In the genomic region with DNA sequence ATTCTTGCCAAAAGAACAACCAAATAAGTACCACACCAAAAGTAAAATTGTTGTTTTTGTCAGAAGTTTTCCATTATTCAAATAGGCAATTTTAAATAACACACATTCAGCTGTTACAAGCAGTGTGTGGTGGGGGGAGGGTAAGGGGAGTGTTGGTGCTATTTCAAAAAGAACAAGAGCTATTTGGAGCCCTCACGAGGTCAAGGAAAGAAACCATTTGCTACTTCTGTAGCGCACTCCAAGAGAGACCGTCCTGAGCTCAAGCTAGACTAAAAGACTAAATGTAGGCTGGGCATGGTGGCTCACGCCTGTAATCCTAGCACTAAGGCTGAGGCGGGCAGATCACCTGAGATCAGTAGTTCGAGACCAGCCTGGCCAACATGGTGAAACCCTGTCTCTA, we compare ENCODE assay signal across 19 cellular contexts.
"Had no signal": no experiment of that assay in that cellular context is flagged by ENCODE, and none has a peak within 500 bp of the region (broad histone marks: within the 10 kb centered on the region; RNA-seq: fewer than 3 reads in every experiment).

No MANE protein-coding gene starts in this region.

- H3K9me3 ChIP-seq: left ventricle myocardium inferior, suprapubic skin had no signal

- ATAC-seq: activated T-cell treated with anti-CD3 and anti-CD28 coated beads, Interleukin-2, amount 50 U/mL, for 72 hours; effector memory CD8-positive, alpha-beta T cell had no signal

- DNase-seq: activated B cell treated with CpG ODN at 0.5 μM for 24 hours; activated CD4-positive, alpha-beta T cell treated with anti-CD3 and anti-CD28 coated beads for 48 hours; activated CD8-positive, alpha-beta memory T cell treated with anti-CD3 and anti-CD28 coated beads, Interleukin-2, amount 50 U/mL, for 48 hours; activated gamma-delta T cell treated with Interleukin-2 at 50 U/mL for 16 hours; activated T-cell treated with anti-CD3 and anti-CD28 coated beads, Interleukin-2, amount 50 U/mL, for 72 hours; cerebellar nuclear complex; effector memory CD8-positive, alpha-beta T cell; left ventricle myocardium inferior; nucleus accumbens; small intestine; T-helper 2 cell had no signal

- H3K36me3 Mint-ChIP-seq: activated naive CD8-positive, alpha-beta T cell; brain; memory B cell; type B pancreatic cell had no signal

- H3K27me3 Mint-ChIP-seq: type B pancreatic cell had no signal

- H3K4me3 Mint-ChIP-seq: activated B cell treated with CpG ODN at 0.5 μM for 24 hours; activated naive CD8-positive, alpha-beta T cell; activated T-cell treated with anti-CD3 and anti-CD28 coated beads, Interleukin-2, amount 50 U/mL, for 72 hours; brain; dendritic cell treated with granulocyte-macrophage colony-stimulating factor and Interleukin-4, amounts not matched to agents 40 ng/mL and 50 ng/mL, for 4 days; effector memory CD8-positive, alpha-beta T cell; memory B cell; nephron; stimulated activated naive CD8-positive, alpha-beta T cell treated with anti-CD3 and anti-CD28 coated beads, Interleukin-15, Interleukin-2, amounts not matched to agents 100 ng/mL and 50 ng/mL, for 24 hours; type B pancreatic cell had no signal

- H3K27ac ChIP-seq: left ventricle myocardium inferior, suprapubic skin had no signal

- H3K4me1 Mint-ChIP-seq: activated B cell treated with CpG ODN at 0.5 μM for 24 hours, brain, memory B cell, nephron had no signal

- H3K4me1 ChIP-seq: left ventricle myocardium inferior, suprapubic skin had no signal

- H3K4me3 ChIP-seq: left ventricle myocardium inferior, suprapubic skin had no signal

- H3K9me3 Mint-ChIP-seq: activated B cell treated with CpG ODN at 0.5 μM for 24 hours; activated T-cell treated with anti-CD3 and anti-CD28 coated beads, Interleukin-2, amount 50 U/mL, for 72 hours; dendritic cell treated with granulocyte-macrophage colony-stimulating factor and Interleukin-4, amounts not matched to agents 40 ng/mL and 50 ng/mL, for 4 days; effector memory CD8-positive, alpha-beta T cell; memory B cell; nephron; stimulated activated naive CD8-positive, alpha-beta T cell treated with anti-CD3 and anti-CD28 coated beads, Interleukin-15, Interleukin-2, amounts not matched to agents 100 ng/mL and 50 ng/mL, for 24 hours; type B pancreatic cell had no signal

- H3K27me3 ChIP-seq: suprapubic skin had no signal

- H3K27ac Mint-ChIP-seq: activated B cell treated with CpG ODN at 0.5 μM for 24 hours; activated naive CD8-positive, alpha-beta T cell; activated T-cell treated with anti-CD3 and anti-CD28 coated beads, Interleukin-2, amount 50 U/mL, for 72 hours; brain; dendritic cell treated with granulocyte-macrophage colony-stimulating factor and Interleukin-4, amounts not matched to agents 40 ng/mL and 50 ng/mL, for 4 days; effector memory CD8-positive, alpha-beta T cell; memory B cell; nephron; stimulated activated naive CD8-positive, alpha-beta T cell treated with anti-CD3 and anti-CD28 coated beads, Interleukin-15, Interleukin-2, amounts not matched to agents 100 ng/mL and 50 ng/mL, for 24 hours; type B pancreatic cell had no signal

- H3K36me3 ChIP-seq: left ventricle myocardium inferior, suprapubic skin had no signal
